In the genomic region with DNA sequence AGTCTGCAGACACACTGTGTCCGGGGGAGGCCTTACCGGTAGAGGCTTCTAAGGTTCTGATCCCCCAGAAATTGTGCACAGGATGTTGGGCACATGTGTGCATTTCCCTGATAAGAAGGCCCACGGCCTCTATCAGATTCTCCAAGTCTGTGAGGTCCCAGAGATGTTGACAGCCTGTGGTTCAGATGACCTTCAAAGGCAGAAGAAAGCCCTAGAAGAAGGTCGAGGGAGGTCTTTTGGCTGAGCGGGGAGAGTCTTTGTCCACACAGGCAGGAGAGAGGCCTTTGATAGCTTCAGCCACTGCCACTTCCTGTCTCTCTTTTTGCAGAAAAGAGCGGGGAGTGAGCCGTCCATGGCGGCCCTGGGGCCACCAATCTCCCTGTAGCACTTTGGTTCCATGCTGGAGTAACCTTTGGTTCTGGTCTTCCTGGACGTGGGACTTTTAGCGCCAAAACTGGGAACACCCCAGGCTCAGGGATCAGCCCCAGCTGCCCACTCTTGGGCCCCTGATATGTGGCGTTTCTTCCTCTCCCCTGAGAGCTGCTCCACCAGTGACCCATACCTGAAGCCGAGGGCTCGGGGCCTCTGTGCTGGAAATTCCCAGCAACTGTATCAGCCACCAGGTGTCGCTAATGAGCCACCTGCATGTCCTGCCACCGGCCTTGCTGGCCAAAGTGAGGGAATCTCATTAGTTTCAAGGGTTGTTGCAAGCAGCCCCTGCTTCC, we compare ENCODE assay signal across 1 cellular context.
TF ChIP-seq lines count a peak whose summit lies in the region.

No MANE protein-coding gene starts in this region.

TF ChIP-seq in K562, 482 proteins besides CTCF, POLR2A, EP300 and RAD21 (continued from another document):
- TF ChIP-seq ZNF232 (CRISPR knock-in tag; IDR thresholded peaks at IDR 0.05) = no peak
- peak; percentile 77; the same call in 1 of the 2 replicates for TF ChIP-seq XRCC5 (IDR thresholded peaks at IDR 0.05; ENCODE audit: low read depth, low read length)
- TF ChIP-seq STAT5B (CRISPR knock-in tag; IDR thresholded peaks at IDR 0.05) = no peak
- no peak for TF ChIP-seq XRCC3 (IDR thresholded peaks at IDR 0.05)
- peak; percentile 46 for TF ChIP-seq CREB1 (IDR thresholded peaks at IDR 0.05)
- no peak for TF ChIP-seq CREB1 (CRISPR knock-in tag; IDR thresholded peaks at IDR 0.05)
- no peak for TF ChIP-seq JUN (IDR thresholded peaks at IDR 0.05; ENCODE audit: borderline replicate concordance, low read depth, low read length)
- TF ChIP-seq JUN (CRISPR knock-in tag; IDR thresholded peaks at IDR 0.05; ENCODE audit: borderline replicate concordance) = no peak
- TF ChIP-seq FOXA1 (IDR thresholded peaks at IDR 0.05; ENCODE audit: borderline replicate concordance) = no peak
- TF ChIP-seq ZNF324 (CRISPR knock-in tag; IDR thresholded peaks at IDR 0.05) = 0 out of 2 replicates have a peak, but pooled peaks have one; percentile 37
- TF ChIP-seq, protein P1, sequence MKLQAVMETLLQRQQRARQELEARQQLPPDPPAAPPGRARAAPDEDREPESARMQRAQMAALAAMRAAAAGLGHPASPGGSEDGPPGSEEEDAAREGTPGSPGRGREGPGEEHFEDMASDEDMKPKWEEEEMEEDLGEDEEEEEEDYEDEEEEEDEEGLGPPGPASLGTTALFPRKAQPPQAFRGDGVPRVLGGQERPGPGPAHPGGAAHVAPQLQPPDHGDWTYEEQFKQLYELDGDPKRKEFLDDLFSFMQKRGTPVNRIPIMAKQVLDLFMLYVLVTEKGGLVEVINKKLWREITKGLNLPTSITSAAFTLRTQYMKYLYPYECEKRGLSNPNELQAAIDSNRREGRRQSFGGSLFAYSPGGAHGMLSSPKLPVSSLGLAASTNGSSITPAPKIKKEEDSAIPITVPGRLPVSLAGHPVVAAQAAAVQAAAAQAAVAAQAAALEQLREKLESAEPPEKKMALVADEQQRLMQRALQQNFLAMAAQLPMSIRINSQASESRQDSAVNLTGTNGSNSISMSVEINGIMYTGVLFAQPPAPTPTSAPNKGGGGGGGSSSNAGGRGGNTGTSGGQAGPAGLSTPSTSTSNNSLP (IDR thresholded peaks at IDR 0.05; ENCODE audit: borderline replicate concordance, low read depth, low read length) = 0 out of 2 replicates have a peak, but pooled peaks have one; percentile 8
- TF ChIP-seq CHAMP1 (IDR thresholded peaks at IDR 0.05) = peak; percentile 37; the same call in 1 of the 2 replicates
- no peak for TF ChIP-seq MCM2 (IDR thresholded peaks at IDR 0.05; ENCODE audit: low read depth)
- no peak for TF ChIP-seq FOXJ3 (CRISPR knock-in tag; IDR thresholded peaks at IDR 0.05)
- TF ChIP-seq ATF3 (IDR thresholded peaks at IDR 0.05) = no peak
- TF ChIP-seq ATF3 (CRISPR knock-in tag; conservative IDR thresholded peaks at IDR 0.05) = no peak
- 0 out of 2 replicates have a peak, but pooled peaks have one; percentile 33 for TF ChIP-seq ZNF695 (CRISPR knock-in tag; IDR thresholded peaks at IDR 0.05)
- TF ChIP-seq ZNF639 (CRISPR knock-in tag; conservative IDR thresholded peaks at IDR 0.05 in 1 of 2, IDR thresholded peaks at IDR 0.05 in 1 of 2) = peak in 1 of 2 experiments; percentile 82; a peak in 2 of 4 replicates
- TF ChIP-seq ZNF431 (CRISPR knock-in tag; IDR thresholded peaks at IDR 0.05) = no peak
- no peak for TF ChIP-seq SRSF7 (optimal IDR thresholded peaks at IDR 0.05; ENCODE audit: low read depth, low read length)
- TF ChIP-seq ZBED1 (IDR thresholded peaks at IDR 0.05) = no peak
- TF ChIP-seq ZNF12 (CRISPR knock-in tag; IDR thresholded peaks at IDR 0.05) = no peak
- TF ChIP-seq, protein P2, sequence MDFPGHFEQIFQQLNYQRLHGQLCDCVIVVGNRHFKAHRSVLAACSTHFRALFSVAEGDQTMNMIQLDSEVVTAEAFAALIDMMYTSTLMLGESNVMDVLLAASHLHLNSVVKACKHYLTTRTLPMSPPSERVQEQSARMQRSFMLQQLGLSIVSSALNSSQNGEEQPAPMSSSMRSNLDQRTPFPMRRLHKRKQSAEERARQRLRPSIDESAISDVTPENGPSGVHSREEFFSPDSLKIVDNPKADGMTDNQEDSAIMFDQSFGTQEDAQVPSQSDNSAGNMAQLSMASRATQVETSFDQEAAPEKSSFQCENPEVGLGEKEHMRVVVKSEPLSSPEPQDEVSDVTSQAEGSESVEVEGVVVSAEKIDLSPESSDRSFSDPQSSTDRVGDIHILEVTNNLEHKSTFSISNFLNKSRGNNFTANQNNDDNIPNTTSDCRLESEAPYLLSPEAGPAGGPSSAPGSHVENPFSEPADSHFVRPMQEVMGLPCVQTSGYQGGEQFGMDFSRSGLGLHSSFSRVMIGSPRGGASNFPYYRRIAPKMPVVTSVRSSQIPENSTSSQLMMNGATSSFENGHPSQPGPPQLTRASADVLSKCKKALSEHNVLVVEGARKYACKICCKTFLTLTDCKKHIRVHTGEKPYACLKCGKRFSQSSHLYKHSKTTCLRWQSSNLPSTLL (IDR thresholded peaks at IDR 0.05) = no peak
- no peak for TF ChIP-seq TGIF2 (CRISPR knock-in tag; IDR thresholded peaks at IDR 0.05)
- no peak for TF ChIP-seq HCFC1 (IDR thresholded peaks at IDR 0.05; ENCODE audit: low read depth, low read length)
- TF ChIP-seq STAT5A (IDR thresholded peaks at IDR 0.05; ENCODE audit: borderline replicate concordance, low read length) = peak; percentile 85
- no peak for TF ChIP-seq SAP30 (IDR thresholded peaks at IDR 0.05; ENCODE audit: borderline replicate concordance, insufficient read depth, low read depth, low read length, poor library complexity, severe bottlenecking)
- no peak for TF ChIP-seq CBX2 (IDR thresholded peaks at IDR 0.05; ENCODE audit: insufficient read depth, low read length, poor library complexity, severe bottlenecking)
- no peak for TF ChIP-seq ZBTB8A (IDR thresholded peaks at IDR 0.05; ENCODE audit: partially characterized antibody)
- TF ChIP-seq, protein P3, sequence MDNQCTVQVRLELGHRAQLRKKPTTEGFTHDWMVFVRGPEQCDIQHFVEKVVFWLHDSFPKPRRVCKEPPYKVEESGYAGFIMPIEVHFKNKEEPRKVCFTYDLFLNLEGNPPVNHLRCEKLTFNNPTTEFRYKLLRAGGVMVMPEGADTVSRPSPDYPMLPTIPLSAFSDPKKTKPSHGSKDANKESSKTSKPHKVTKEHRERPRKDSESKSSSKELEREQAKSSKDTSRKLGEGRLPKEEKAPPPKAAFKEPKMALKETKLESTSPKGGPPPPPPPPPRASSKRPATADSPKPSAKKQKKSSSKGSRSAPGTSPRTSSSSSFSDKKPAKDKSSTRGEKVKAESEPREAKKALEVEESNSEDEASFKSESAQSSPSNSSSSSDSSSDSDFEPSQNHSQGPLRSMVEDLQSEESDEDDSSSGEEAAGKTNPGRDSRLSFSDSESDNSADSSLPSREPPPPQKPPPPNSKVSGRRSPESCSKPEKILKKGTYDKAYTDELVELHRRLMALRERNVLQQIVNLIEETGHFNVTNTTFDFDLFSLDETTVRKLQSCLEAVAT (IDR thresholded peaks at IDR 0.05) = peak in 1 of 2 experiments; percentile 79; a peak in 2 of 4 replicates
- TF ChIP-seq RBM34 (IDR thresholded peaks at IDR 0.05; ENCODE audit: borderline replicate concordance, insufficient read depth, low read length) = no peak
- TF ChIP-seq RBM25 (IDR thresholded peaks at IDR 0.05; ENCODE audit: low read depth, low read length, severe bottlenecking) = no peak
- TF ChIP-seq HOMEZ (CRISPR knock-in tag; IDR thresholded peaks at IDR 0.05) = 0 out of 2 replicates have a peak, but pooled peaks have one; percentile 46
- TF ChIP-seq KLF13 (tag; IDR thresholded peaks at IDR 0.05; ENCODE audit: borderline replicate concordance, low read depth) = no peak
- 0 out of 2 replicates have a peak, but pooled peaks have one; percentile 48 for TF ChIP-seq ZNF449 (CRISPR knock-in tag; IDR thresholded peaks at IDR 0.05)
- TF ChIP-seq HMG20B (CRISPR knock-in tag; IDR thresholded peaks at IDR 0.05) = no peak
- no peak for TF ChIP-seq ZNF740 (CRISPR knock-in tag; IDR thresholded peaks at IDR 0.05)
- no peak for TF ChIP-seq ZNF740 (tag; IDR thresholded peaks at IDR 0.05)
- no peak for TF ChIP-seq NELFE (IDR thresholded peaks at IDR 0.05; ENCODE audit: insufficient read depth, insufficient read length)
- no peak for TF ChIP-seq CEBPG (CRISPR knock-in tag; IDR thresholded peaks at IDR 0.05)
- TF ChIP-seq CEBPG (tag; conservative IDR thresholded peaks at IDR 0.05 in 1 of 2, IDR thresholded peaks at IDR 0.05 in 1 of 2) = no peak
- TF ChIP-seq POLR2G (IDR thresholded peaks at IDR 0.05; ENCODE audit: low read depth, low read length) = peak; percentile 40; the same call in 1 of the 2 replicates
- TF ChIP-seq, protein P4, sequence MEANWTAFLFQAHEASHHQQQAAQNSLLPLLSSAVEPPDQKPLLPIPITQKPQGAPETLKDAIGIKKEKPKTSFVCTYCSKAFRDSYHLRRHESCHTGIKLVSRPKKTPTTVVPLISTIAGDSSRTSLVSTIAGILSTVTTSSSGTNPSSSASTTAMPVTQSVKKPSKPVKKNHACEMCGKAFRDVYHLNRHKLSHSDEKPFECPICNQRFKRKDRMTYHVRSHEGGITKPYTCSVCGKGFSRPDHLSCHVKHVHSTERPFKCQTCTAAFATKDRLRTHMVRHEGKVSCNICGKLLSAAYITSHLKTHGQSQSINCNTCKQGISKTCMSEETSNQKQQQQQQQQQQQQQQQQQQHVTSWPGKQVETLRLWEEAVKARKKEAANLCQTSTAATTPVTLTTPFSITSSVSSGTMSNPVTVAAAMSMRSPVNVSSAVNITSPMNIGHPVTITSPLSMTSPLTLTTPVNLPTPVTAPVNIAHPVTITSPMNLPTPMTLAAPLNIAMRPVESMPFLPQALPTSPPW (CRISPR knock-in tag; IDR thresholded peaks at IDR 0.05) = peak; percentile 53; the same call in 1 of the 2 replicates
- TF ChIP-seq ZNF717 (CRISPR knock-in tag; IDR thresholded peaks at IDR 0.05) = no peak
- no peak for TF ChIP-seq RFX1 (IDR thresholded peaks at IDR 0.05)
